Comparison of ENCODE assay signal across 19 cellular contexts in genomic region chr1:185969028-185969427, GRCh38.
DNase-seq lines count a peak whose midpoint lies in the region; ATAC-seq and TF ChIP-seq lines count a peak whose summit lies in the region.
"Had no signal": no experiment of that assay in that cellular context is flagged by ENCODE, and none has a peak within 500 bp of the region (broad histone marks: within the 10 kb centered on the region; RNA-seq: fewer than 3 reads in every experiment).

No MANE protein-coding gene starts in this region.

- no peaks in the 10 kb centered on the region for H3K9me3 Mint-ChIP-seq in endothelial cell (ENCODE audit: unreplicated experiment)
- H3K9me3 Mint-ChIP-seq: activated naive CD4-positive, alpha-beta T cell treated with anti-CD3 and anti-CD28 coated beads, Interleukin-2, amount 50 U/mL, for 24 hours; mesothelial cell of epicardium; T-helper 2 cell treated with Interferon-gamma antibody and Interleukin-4, amounts not matched to agents 5 μg/mL and 100 μg/mL, for 36 hours had no signal

- POLR2A ChIA-PET in IMR-90 (lab: Charles Lee; ENCODE audit: unreplicated experiment) = interaction anchor here (0.5 kb wide), 1 partner anchor 18 kb away, joined by 5 read pairs; no protein-coding TSS in a partner anchor

- H3K4ac ChIP-seq in IMR-90 (ENCODE audit: low read depth, low read length) (no peak overlapping the region; the same call in 1 of the 2 replicates), trophoblast cell (ENCODE audit: low read depth, low read length) (no peak overlapping the region)

- no peaks in the 10 kb centered on the region for H3K79me2 ChIP-seq in trophoblast cell (ENCODE audit: control insufficient read depth, insufficient read depth, low read length, poor library complexity)

- no peaks in the 10 kb centered on the region for H4K20me1 ChIP-seq in IMR-90 (ENCODE audit: insufficient read depth, low read length)

- dilution Hi-C loops in IMR-90 (cut with HindIII; ENCODE audit: low sequenced_read_pairs, unreplicated experiment) = no loop called here

- intact Hi-C loops in IMR-90 (cut with micrococcal nuclease) = loop anchor here (10.0 kb wide), 1 partner anchor 154 kb away; no protein-coding TSS in a partner anchor

- ATAC-seq in IMR-90 (ENCODE audit: low read depth) (peak; percentile 38), GM18907 (IDR thresholded peaks at IDR 0.05; ENCODE audit: unreplicated experiment) (no peak), GM18505 (IDR thresholded peaks at IDR 0.05; ENCODE audit: unreplicated experiment) (no peak), HG03039 (IDR thresholded peaks at IDR 0.05; ENCODE audit: unreplicated experiment) (no peak)

- no peaks in the 10 kb centered on the region for H3K9me3 ChIP-seq in IMR-90 (ENCODE audit: control insufficient read depth, insufficient read depth, low read length)
- H3K9me3 ChIP-seq in trophoblast cell (ENCODE audit: insufficient read depth, low read depth, low read length) = no peaks in the 10 kb centered on the region
- H3K9me3 ChIP-seq: vagina had no signal

- H3K27me3 Mint-ChIP-seq in endothelial cell (ENCODE audit: unreplicated experiment) = no peaks in the 10 kb centered on the region

- H3K79me1 ChIP-seq in IMR-90 (ENCODE audit: low read depth in 1 of 2, low read length in 2 of 2) (no peaks in the 10 kb centered on the region), trophoblast cell (ENCODE audit: low read length) (peaks cover 10% of the 10 kb centered on the region)

- H2BK15ac ChIP-seq in IMR-90 (ENCODE audit: low read depth, low read length) = no peak overlapping the region

- no CpG with 5 or more reads among the region's 4 CpGs for WGBS in IMR-90 (ENCODE audit: extremely low coverage in 2 of 2, insufficient read length in 1 of 2), 2 experiments
- WGBS in trophoblast cell (ENCODE audit: extremely low coverage, insufficient coverage, insufficient read length) = no CpG with 5 or more reads among the region's 4 CpGs

- peak overlapping the region; percentile 37; the same call in 1 of the 2 replicates for H2BK120ac ChIP-seq in IMR-90 (ENCODE audit: low read depth, low read length)
- no peak overlapping the region for H2BK120ac ChIP-seq in trophoblast cell (ENCODE audit: insufficient read depth, low read length, poor library complexity)

- no peak overlapping the region for H2AFZ ChIP-seq in IMR-90 (replicated peaks; ENCODE audit: low read length, poor library complexity)
- H2AFZ ChIP-seq in trophoblast cell (ENCODE audit: insufficient read depth, low read length, poor library complexity) = no peak overlapping the region

- H4K8ac ChIP-seq in IMR-90 (ENCODE audit: low read depth in 2 of 2, low read length in 2 of 2) = 0 out of 4 replicates have a peak overlapping the region, but pooled peaks of 1 of the 2 experiments have one; percentile 7
- H4K8ac ChIP-seq in trophoblast cell (ENCODE audit: low read depth, low read length) = no peak overlapping the region

- CTCF ChIA-PET in IMR-90 (lab: Yijun Ruan, JAX) = no interaction called here

- no peak overlapping the region for H3K4me3 Mint-ChIP-seq in endothelial cell (ENCODE audit: unreplicated experiment)
- H3K4me3 Mint-ChIP-seq: activated naive CD4-positive, alpha-beta T cell treated with anti-CD3 and anti-CD28 coated beads, Interleukin-2, amount 50 U/mL, for 24 hours; B cell; mesothelial cell of epicardium; T-helper 2 cell treated with Interferon-gamma antibody and Interleukin-4, amounts not matched to agents 5 μg/mL and 100 μg/mL, for 36 hours had no signal

- H3K56ac ChIP-seq in IMR-90 (ENCODE audit: extremely low read depth, insufficient read depth, low read length) = no peak overlapping the region

- no peak overlapping the region for H4K5ac ChIP-seq in IMR-90 (ENCODE audit: low read depth, low read length)

- H3K36me3 ChIP-seq in IMR-90 (ENCODE audit: control insufficient read depth, insufficient read depth, low read length) (no peaks in the 10 kb centered on the region), trophoblast cell (ENCODE audit: control insufficient read depth in 1 of 2, insufficient read depth in 2 of 2, low read length in 2 of 2) (no peaks in the 10 kb centered on the region)
- H3K36me3 ChIP-seq: vagina had no signal

- in situ Hi-C loops in IMR-90 (cut with MboI; ENCODE audit: low sequenced_read_pairs) = no loop called here

- TF ChIP-seq CTCF in AG09319 (IDR thresholded peaks at IDR 0.05; ENCODE audit: low read depth, low read length) (no peak), IMR-90 (conservative IDR thresholded peaks at IDR 0.05; ENCODE audit: low read depth, low read length) (no peak), endothelial cell (IDR thresholded peaks at IDR 0.05; ENCODE audit: unreplicated experiment) (no peak)

- H3K27me3 ChIP-seq in IMR-90 (ENCODE audit: control insufficient read depth, insufficient read depth, low read length) (no peaks in the 10 kb centered on the region), trophoblast cell (ENCODE audit: insufficient read depth, low read length) (no peaks in the 10 kb centered on the region)
- H3K27me3 ChIP-seq: vagina had no signal

- no TSS peak for BruUV-seq in IMR-90 (replicated peaks; lab: Mats Ljungman, UMichigan)

- no peak overlapping the region for H2AK5ac ChIP-seq in IMR-90 (ENCODE audit: low read depth, low read length)
- H2AK5ac ChIP-seq in trophoblast cell (ENCODE audit: low read length) = no peak overlapping the region

- no peak overlapping the region for H2BK12ac ChIP-seq in trophoblast cell (ENCODE audit: low read length)

- no peak overlapping the region; the same call in 1 of the 2 replicates for H3K18ac ChIP-seq in IMR-90 (ENCODE audit: low read depth, low read length)
- H3K18ac ChIP-seq in trophoblast cell (ENCODE audit: low read length) = no peak overlapping the region

- H3K4me1 ChIP-seq in IMR-90 (ENCODE audit: control insufficient read depth, insufficient read depth, low read length) (peaks cover 13% of the 10 kb centered on the region), trophoblast cell (ENCODE audit: control insufficient read depth in 1 of 2, insufficient read depth in 2 of 2, low read length in 2 of 2) (no peaks in the 10 kb centered on the region)

- peak overlapping the region; percentile 76 for H3K27ac Mint-ChIP-seq in endothelial cell (ENCODE audit: unreplicated experiment)
- H3K27ac Mint-ChIP-seq: activated naive CD4-positive, alpha-beta T cell treated with anti-CD3 and anti-CD28 coated beads, Interleukin-2, amount 50 U/mL, for 24 hours; B cell; mesothelial cell of epicardium; T-helper 2 cell treated with Interferon-gamma antibody and Interleukin-4, amounts not matched to agents 5 μg/mL and 100 μg/mL, for 36 hours had no signal

- H2AK9ac ChIP-seq in IMR-90 (replicated peaks; ENCODE audit: low read depth, low read length, poor library complexity) = no peak overlapping the region

- H4K12ac ChIP-seq in trophoblast cell (ENCODE audit: low read depth, low read length) = no peak overlapping the region

- H3K9me1 ChIP-seq in IMR-90 (ENCODE audit: insufficient read depth, low read length) = peaks cover 3% of the 10 kb centered on the region; the same call in 1 of the 2 replicates

- H3K4me2 ChIP-seq in IMR-90 (ENCODE audit: low read depth, low read length) (peak overlapping the region; percentile 20; the same call in 1 of the 2 replicates), trophoblast cell (ENCODE audit: low read length) (no peak overlapping the region)

- no peak overlapping the region for H3K23ac ChIP-seq in IMR-90 (ENCODE audit: low read depth, low read length)
- H3K23ac ChIP-seq in trophoblast cell (ENCODE audit: low read length) = no peak overlapping the region

- H3K4me1 Mint-ChIP-seq in endothelial cell (ENCODE audit: unreplicated experiment) = peaks cover 21% of the 10 kb centered on the region
- H3K4me1 Mint-ChIP-seq: activated naive CD4-positive, alpha-beta T cell treated with anti-CD3 and anti-CD28 coated beads, Interleukin-2, amount 50 U/mL, for 24 hours; B cell had no signal

- no peak for TF ChIP-seq RAD21 in IMR-90 (IDR thresholded peaks at IDR 0.05; ENCODE audit: low read length)

- no peak overlapping the region for H3K9ac ChIP-seq in IMR-90 (ENCODE audit: low read depth, low read length)
- no peak overlapping the region for H3K9ac ChIP-seq in trophoblast cell (ENCODE audit: low read length)

- no peak overlapping the region for H3K4me3 ChIP-seq in IMR-90 (ENCODE audit: insufficient read depth, low read depth, low read length)
- H3K4me3 ChIP-seq in trophoblast cell (ENCODE audit: low read depth, low read length) = no peak overlapping the region
- H3K4me3 ChIP-seq: vagina had no signal

- no peak overlapping the region for H3K14ac ChIP-seq in IMR-90 (replicated peaks; ENCODE audit: low read depth, low read length)
- H3K14ac ChIP-seq in trophoblast cell (ENCODE audit: low read length) = no peak overlapping the region

- no peak overlapping the region for H3K27ac ChIP-seq in IMR-90 (ENCODE audit: insufficient read depth, low read length)
- peak overlapping the region; percentile 39 for H3K27ac ChIP-seq in trophoblast cell (ENCODE audit: low read depth, low read length)
- H3K27ac ChIP-seq: vagina had no signal

- H4K91ac ChIP-seq in IMR-90 (ENCODE audit: insufficient read depth, low read depth, low read length) (peak overlapping the region; percentile 56; the same call in 1 of the 2 replicates), trophoblast cell (ENCODE audit: low read depth, low read length) (no peak overlapping the region)

- TF ChIP-seq POLR2A in IMR-90 (IDR thresholded peaks at IDR 0.05; ENCODE audit: low read depth, low read length) (no peak), GM18505 (IDR thresholded peaks at IDR 0.05; ENCODE audit: borderline replicate concordance, extremely low read depth, insufficient read depth, insufficient read length) (no peak)

- peak; percentile 67 for DNase-seq in AG09319 (ENCODE audit: extremely low read depth, low read depth)
- DNase-seq in IMR-90 = peak; percentile 59
- no peak for DNase-seq in endothelial cell (ENCODE audit: low spot score)
- no peak for DNase-seq in trophoblast cell
- no peak for DNase-seq in activated naive CD4-positive, alpha-beta T cell treated with anti-CD3 and anti-CD28 coated beads, Interleukin-2, amount 50 U/mL, for 16 hours
- DNase-seq: activated CD4-positive, alpha-beta T cell treated with anti-CD3 and anti-CD28 coated beads for 1 hour; islet precursor cell; KBM-7; NCI-H1092 treated with DMSO at 0.1 percent for 48 hours; stimulated activated CD4-positive, alpha-beta T cell treated with anti-CD3 and anti-CD28 coated beads, Interleukin-12 subunit alpha, Interleukin-12 subunit beta, amount 100 ng/mL, for 4 hours; stimulated activated naive CD4-positive, alpha-beta T cell treated with Interleukin-2 at 50 U/mL for 16 hours had no signal

- H2BK5ac ChIP-seq in IMR-90 (ENCODE audit: low read depth, low read length, poor library complexity, severe bottlenecking) (peak overlapping the region; percentile 53), trophoblast cell (ENCODE audit: low read depth, low read length, poor library complexity) (no peak overlapping the region)

- peak overlapping the region; percentile 68; the same call in 1 of the 2 replicates for H2BK20ac ChIP-seq in IMR-90 (ENCODE audit: low read depth, low read length)

- H3K36me3 Mint-ChIP-seq in endothelial cell (ENCODE audit: low read depth, unreplicated experiment) = no peaks in the 10 kb centered on the region
- H3K36me3 Mint-ChIP-seq: activated naive CD4-positive, alpha-beta T cell treated with anti-CD3 and anti-CD28 coated beads, Interleukin-2, amount 50 U/mL, for 24 hours had no signal

TF ChIP-seq in IMR-90, 13 proteins besides CTCF, POLR2A, EP300 and RAD21 (continues in another document):
- no peak for TF ChIP-seq BHLHE40 (IDR thresholded peaks at IDR 0.05; ENCODE audit: low read depth, low read length)
- TF ChIP-seq RCOR1 (IDR thresholded peaks at IDR 0.05; ENCODE audit: insufficient replicate concordance, low read length) = no peak

Comparison
In these comparisons a context has a peak if more than half of its experiments do, and no peak if none do; other contexts are left out.
1. DNase-seq: peak in AG09319 (single experiment) and IMR-90 (single experiment); none in endothelial cell (single experiment), trophoblast cell (0 of 2) and activated naive CD4-positive, alpha-beta T cell treated with anti-CD3 and anti-CD28 coated beads, Interleukin-2, amount 50 U/mL, for 16 hours (single experiment).